ENCODE assay signal across 12 cellular contexts in the genomic region with DNA sequence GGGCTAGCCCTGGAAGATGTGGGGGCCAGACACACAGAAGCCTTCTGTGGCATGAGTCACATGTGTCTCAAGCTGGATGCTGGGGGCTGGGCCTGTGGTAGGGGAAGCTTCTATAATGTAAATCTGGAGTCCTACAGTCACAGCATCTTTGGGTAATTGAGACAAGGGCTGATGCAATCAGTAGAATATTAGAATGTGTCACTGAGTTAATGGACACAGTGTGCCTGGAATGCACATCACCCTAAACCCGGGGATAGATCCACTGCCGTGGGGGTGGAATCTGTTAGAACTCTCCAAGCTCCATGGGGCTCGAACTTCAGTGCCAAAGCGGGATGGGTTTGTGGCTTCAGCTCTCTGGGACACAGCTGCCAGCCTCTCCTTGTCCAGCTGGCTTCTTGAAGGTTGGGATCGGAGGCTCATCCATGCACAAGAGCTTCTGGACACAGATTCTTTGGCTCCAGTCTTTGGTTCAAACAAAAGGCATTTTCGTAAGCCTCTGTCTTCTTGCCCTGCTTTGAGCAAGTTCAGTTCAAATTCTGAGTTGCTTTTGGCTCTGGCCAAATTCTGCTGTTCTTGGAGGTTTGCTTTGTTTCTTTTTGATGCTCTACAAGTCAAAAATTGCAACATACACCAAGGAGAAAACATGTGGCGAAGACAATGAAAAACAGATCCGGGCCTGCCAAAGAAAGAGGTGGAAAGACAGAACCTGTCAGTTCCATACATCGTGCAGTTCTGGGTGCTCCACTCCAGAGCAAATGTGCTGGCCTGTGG.
DNase-seq lines count a peak whose midpoint lies in the region; ATAC-seq and TF ChIP-seq lines count a peak whose summit lies in the region.
"Had no signal": no experiment of that assay in that cellular context is flagged by ENCODE, and none has a peak within 500 bp of the region (broad histone marks: within the 10 kb centered on the region; RNA-seq: fewer than 3 reads in every experiment).

No MANE protein-coding gene starts in this region.

- peak overlapping the region in 1 of 2 donors; percentile 64 for H3K27ac ChIP-seq in coronary artery
- H3K27ac ChIP-seq in left lung, result no peak overlapping the region
- peak overlapping the region; percentile 7 for H3K27ac ChIP-seq in vagina
- no peak overlapping the region for H3K27ac ChIP-seq in OCI-LY7 (ENCODE audit: low read depth, low read length, poor library complexity, severe bottlenecking)

- peaks cover 0 to 23% of the 10 kb centered on the region in 2 donors for H3K4me1 ChIP-seq in left lung
- H3K4me1 ChIP-seq in vagina, result peaks cover 45% of the 10 kb centered on the region
- no peaks in the 10 kb centered on the region for H3K4me1 ChIP-seq in OCI-LY7 (ENCODE audit: insufficient read depth, low read length, poor library complexity, severe bottlenecking)

- no peaks in the 10 kb centered on the region for H3K79me2 ChIP-seq in OCI-LY7 (ENCODE audit: insufficient read depth, low read depth, low read length)

- peak; percentile 33 for ATAC-seq in left lung

- TF ChIP-seq CTCF in coronary artery (IDR thresholded peaks at IDR 0.05), result no peak
- no peak for TF ChIP-seq CTCF in left lung (IDR thresholded peaks at IDR 0.05)
- TF ChIP-seq CTCF in vagina (IDR thresholded peaks at IDR 0.05), result no peak
- no peak for TF ChIP-seq CTCF in OCI-LY7 (conservative IDR thresholded peaks at IDR 0.05; ENCODE audit: low read length)

- H3K4me2 ChIP-seq in OCI-LY7 (ENCODE audit: low read length), result no peak overlapping the region

- BruUV-seq in OCI-LY7 (replicated peaks; lab: Mats Ljungman, UMichigan), result no TSS peak

- H3K27me3 Mint-ChIP-seq in activated naive CD8-positive, alpha-beta T cell, result no peaks in the 10 kb centered on the region
- no peaks in the 10 kb centered on the region for H3K27me3 Mint-ChIP-seq in activated naive CD8-positive, alpha-beta T cell treated with anti-CD3 and anti-CD28 coated beads for 36 hours

- DNase-seq in activated naive CD8-positive, alpha-beta T cell treated with anti-CD3 and anti-CD28 coated beads for 36 hours, result no peak
- DNase-seq in coronary artery (ENCODE audit: low spot score) (peak; percentile 75), left lung (no peak), vagina (ENCODE audit: extremely low spot score in 2 of 2) (peak in 1 of 2 donors; percentile 81), DMS79 treated with DMSO at 0.1 percent for 48 hours (lab: John Stamatoyannopoulos, UW) (no peak), OCI-LY7 (ENCODE audit: low spot score) (no peak), D341Med (ENCODE audit: low spot score) (no peak)
- DNase-seq: activated CD4-positive, CD25-positive, alpha-beta regulatory T cell treated with anti-CD3 and anti-CD28 coated beads, Interleukin-2, amount 50 U/mL, for 72 hours; activated naive CD4-positive, alpha-beta T cell treated with anti-CD3 and anti-CD28 coated beads, Interleukin-2, amount 10 ng/mL, durations not matched to agents 7 days and 5 days; AML-193; NCI-H2029 treated with DMSO at 0.1 percent for 48 hours had no signal

- H3K9me2 ChIP-seq in OCI-LY7 (ENCODE audit: insufficient read depth, low read length), result no peaks in the 10 kb centered on the region

- H3K4me3 ChIP-seq in coronary artery, result no peak overlapping the region
- no peak overlapping the region for H3K4me3 ChIP-seq in left lung
- no peak overlapping the region for H3K4me3 ChIP-seq in vagina
- no peak overlapping the region for H3K4me3 ChIP-seq in OCI-LY7 (ENCODE audit: low read depth, low read length, poor library complexity, severe bottlenecking)

- H3K36me3 Mint-ChIP-seq in activated naive CD8-positive, alpha-beta T cell, result no peaks in the 10 kb centered on the region
- peaks cover 2% of the 10 kb centered on the region for H3K36me3 Mint-ChIP-seq in activated naive CD8-positive, alpha-beta T cell treated with anti-CD3 and anti-CD28 coated beads for 36 hours
- H3K36me3 Mint-ChIP-seq: activated naive CD4-positive, alpha-beta T cell treated with anti-CD3 and anti-CD28 coated beads, Interleukin-2, amount 10 ng/mL, durations not matched to agents 7 days and 5 days had no signal

- H4K20me1 ChIP-seq in OCI-LY7 (ENCODE audit: insufficient read depth, low read length), result no peaks in the 10 kb centered on the region

- TF ChIP-seq POLR2A in vagina (IDR thresholded peaks at IDR 0.05), result no peak

- H3K27me3 ChIP-seq in left lung (no peaks in the 10 kb centered on the region), vagina (no peaks in the 10 kb centered on the region)

- H3K27ac Mint-ChIP-seq in activated naive CD8-positive, alpha-beta T cell, result peak overlapping the region; percentile 18
- H3K27ac Mint-ChIP-seq in activated naive CD8-positive, alpha-beta T cell treated with anti-CD3 and anti-CD28 coated beads for 36 hours, result no peak overlapping the region
- H3K27ac Mint-ChIP-seq: activated naive CD4-positive, alpha-beta T cell treated with anti-CD3 and anti-CD28 coated beads, Interleukin-2, amount 10 ng/mL, durations not matched to agents 7 days and 5 days had no signal

- POLR2A ChIA-PET in OCI-LY7 (lab: Charles Lee), result interaction anchor here (0.7 kb wide), 1 partner anchor 11 kb away, joined by 3 read pairs; no protein-coding TSS in a partner anchor

- H3K4me3 Mint-ChIP-seq in activated naive CD8-positive, alpha-beta T cell, result no peak overlapping the region
- H3K4me3 Mint-ChIP-seq in activated naive CD8-positive, alpha-beta T cell treated with anti-CD3 and anti-CD28 coated beads for 36 hours, result no peak overlapping the region
- H3K4me3 Mint-ChIP-seq: activated naive CD4-positive, alpha-beta T cell treated with anti-CD3 and anti-CD28 coated beads, Interleukin-2, amount 10 ng/mL, durations not matched to agents 7 days and 5 days had no signal

- intact Hi-C loops in left lung (cut with DNase I), result no loop called here
- intact Hi-C loops in vagina (cut with DNase I), result no loop called here
- intact Hi-C loops in OCI-LY7 (cut with micrococcal nuclease; ENCODE audit: unreplicated experiment), result no loop called here

- peaks cover 24% of the 10 kb centered on the region for H3K4me1 Mint-ChIP-seq in activated naive CD8-positive, alpha-beta T cell (ENCODE audit: low read depth)
- H3K4me1 Mint-ChIP-seq in activated naive CD8-positive, alpha-beta T cell treated with anti-CD3 and anti-CD28 coated beads for 36 hours, result peaks cover 10% of the 10 kb centered on the region

- H3K36me3 ChIP-seq in left lung (no peaks in the 10 kb centered on the region), vagina (no peaks in the 10 kb centered on the region), OCI-LY7 (ENCODE audit: insufficient read depth, low read length) (no peaks in the 10 kb centered on the region)

- CTCF ChIA-PET in OCI-LY7 (lab: Charles Lee; ENCODE audit: unreplicated experiment), result interaction anchor here (0.6 kb wide), 1 partner anchor 58 kb away, joined by 3 read pairs; no protein-coding TSS in a partner anchor

- H2AFZ ChIP-seq in OCI-LY7 (ENCODE audit: low read length), result no peak overlapping the region

- no peaks in the 10 kb centered on the region for H3K9me3 Mint-ChIP-seq in activated naive CD8-positive, alpha-beta T cell (ENCODE audit: low read depth)
- H3K9me3 Mint-ChIP-seq in activated naive CD8-positive, alpha-beta T cell treated with anti-CD3 and anti-CD28 coated beads for 36 hours, result no peaks in the 10 kb centered on the region
- H3K9me3 Mint-ChIP-seq: activated naive CD4-positive, alpha-beta T cell treated with anti-CD3 and anti-CD28 coated beads, Interleukin-2, amount 10 ng/mL, durations not matched to agents 7 days and 5 days had no signal

- H3K9me3 ChIP-seq in left lung (no peaks in the 10 kb centered on the region), vagina (no peaks in the 10 kb centered on the region), OCI-LY7 (ENCODE audit: low read length) (no peaks in the 10 kb centered on the region)
